ENCODE assay signal across 15 cellular contexts in genomic region chr2:118124293-118124891, GRCh38. TPM values are rescaled to one million over a fixed set of nuclear protein-coding genes. Genes with fewer than 3 reads are reported as not detected.
DNase-seq lines count a peak whose midpoint lies in the region; ATAC-seq, FAIRE-seq and TF ChIP-seq lines count a peak whose summit lies in the region.
"Had no signal": no experiment of that assay in that cellular context is flagged by ENCODE, and none has a peak within 500 bp of the region (broad histone marks: within the 10 kb centered on the region; RNA-seq: fewer than 3 reads in every experiment).

No MANE protein-coding gene starts in this region.

- no peaks in the 10 kb centered on the region for H3K36me3 Mint-ChIP-seq in activated naive CD4-positive, alpha-beta T cell treated with anti-CD3 and anti-CD28 coated beads, Interleukin-2, amount 10 ng/mL, durations not matched to agents 7 days and 5 days

- WGBS in HepG2 (ENCODE audit: low lambda C conversion rate): 71% methylated on average over 8 of the region's 8 CpGs

- TF ChIP-seq RAD21 in HepG2 (CRISPR knock-in tag; IDR thresholded peaks at IDR 0.05): no peak

- no peak for TF ChIP-seq POLR2A in HepG2 (IDR thresholded peaks at IDR 0.05; ENCODE audit: insufficient read depth in 1 of 2, low read depth in 2 of 2, low read length in 2 of 2)

- DNase-seq in SIG-M5 (lab: John Stamatoyannopoulos, UW) (peak; percentile 31), HepG2 (ENCODE audit: low spot score) (no peak), dorsolateral prefrontal cortex (no peak), ureter (ENCODE audit: low spot score) (no peak)
- no peak for DNase-seq in activated naive CD4-positive, alpha-beta T cell treated with anti-CD3 and anti-CD28 coated beads, Interleukin-2, amount 10 ng/mL, durations not matched to agents 7 days and 5 days
- DNase-seq: activated naive CD8-positive, alpha-beta T cell treated with anti-CD3 and anti-CD28 coated beads, Interleukin-2, amount 50 U/mL, for 24 hours; activated T-cell treated with anti-CD3 and anti-CD28 coated beads, Interleukin-2, amount 50 U/mL, for 1 hour; erythroblast; H9; NCI-H1092 treated with DMSO at 0.1 percent for 48 hours; NCI-H2227 treated with DMSO at 0.1 percent for 48 hours; T-helper 1 cell had no signal

- no peak overlapping the region for H2AFZ ChIP-seq in ACC112 (ENCODE audit: low read length, unreplicated experiment)
- no peak overlapping the region for H2AFZ ChIP-seq in HepG2 (ENCODE audit: low read length)

- in situ Hi-C loops in HepG2 (cut with HindIII; ENCODE audit: extremely low pct_ligation_motif_present, low pct_unique_long_range_greater_than_20kb): no loop called here

- POLR2A ChIA-PET in HepG2 (lab: Yijun Ruan, JAX): no interaction called here

- CTCF ChIA-PET in HepG2 (lab: Yijun Ruan, JAX; ENCODE audit: low intra/inter-chr PET ratio, low total read pairs): no interaction called here
- CTCF ChIA-PET in activated naive CD4-positive, alpha-beta T cell treated with anti-CD3 and anti-CD28 coated beads, Interleukin-2, amount 10 ng/mL, durations not matched to agents 7 days and 5 days (lab: Charles Lee): no interaction called here

- no peak for TF ChIP-seq EP300 in HepG2 (IDR thresholded peaks at IDR 0.05; ENCODE audit: low read depth in 2 of 2, low read length in 2 of 2)
- no peak for TF ChIP-seq EP300 in HepG2 (CRISPR knock-in tag; IDR thresholded peaks at IDR 0.05; ENCODE audit: borderline replicate concordance)

- FAIRE-seq in HepG2 (lab: Jason Lieb, UNC): no peak

- H3K27me3 ChIP-seq in ACC112 (ENCODE audit: insufficient read depth, low read length) (no peaks in the 10 kb centered on the region), HepG2 (ENCODE audit: control insufficient read depth in 1 of 2, insufficient read depth in 2 of 2, low read length in 2 of 2) (no peaks in the 10 kb centered on the region; a peak in 1 of 5 replicates), dorsolateral prefrontal cortex (peaks cover 0 to 18% (median 0%) of the 10 kb centered on the region in 45 donors)

- H3K9me3 ChIP-seq in HepG2 (ENCODE audit: low read length): no peaks in the 10 kb centered on the region

- no peaks in the 10 kb centered on the region for H3K9me3 Mint-ChIP-seq in activated naive CD4-positive, alpha-beta T cell treated with anti-CD3 and anti-CD28 coated beads, Interleukin-2, amount 10 ng/mL, durations not matched to agents 7 days and 5 days
- H3K9me3 Mint-ChIP-seq: activated naive CD8-positive, alpha-beta T cell treated with anti-CD3 and anti-CD28 coated beads, Interleukin-2, amount 50 U/mL, for 24 hours; H9 had no signal

- TF ChIP-seq CTCF in HepG2 (CRISPR knock-in tag; IDR thresholded peaks at IDR 0.05) (no peak), dorsolateral prefrontal cortex (IDR thresholded peaks at IDR 0.05 in 54 of 56, conservative IDR thresholded peaks at IDR 0.05 in 2 of 56; ENCODE audit: low read depth in 1 of 56, partially characterized antibody in 56 of 56) (no peak)

- H3K27ac Mint-ChIP-seq in activated naive CD4-positive, alpha-beta T cell treated with anti-CD3 and anti-CD28 coated beads, Interleukin-2, amount 10 ng/mL, durations not matched to agents 7 days and 5 days: no peak overlapping the region
- H3K27ac Mint-ChIP-seq: activated naive CD8-positive, alpha-beta T cell treated with anti-CD3 and anti-CD28 coated beads, Interleukin-2, amount 50 U/mL, for 24 hours; H9 had no signal

- H4K20me1 ChIP-seq in HepG2 (ENCODE audit: insufficient read depth, low read length): no peaks in the 10 kb centered on the region

- no peak overlapping the region for H3K4me2 ChIP-seq in HepG2 (ENCODE audit: low read depth, low read length)

- intact Hi-C loops in HepG2 (cut with micrococcal nuclease; ENCODE audit: unreplicated experiment) (no loop called here), dorsolateral prefrontal cortex (cut with DNase I) (no loop called here)

- H3K27me3 Mint-ChIP-seq in activated naive CD4-positive, alpha-beta T cell treated with anti-CD3 and anti-CD28 coated beads, Interleukin-2, amount 10 ng/mL, durations not matched to agents 7 days and 5 days: peaks cover 37% of the 10 kb centered on the region

- no peak overlapping the region for H3K4me3 ChIP-seq in ACC112 (ENCODE audit: low read depth, low read length)
- no peak overlapping the region for H3K4me3 ChIP-seq in HepG2 (replicated peaks in 1 of 3; ENCODE audit: insufficient read depth in 1 of 3, low read depth in 2 of 3, low read length in 3 of 3)
- H3K4me3 ChIP-seq in dorsolateral prefrontal cortex: no peak overlapping the region

- ATAC-seq in HG03103 (IDR thresholded peaks at IDR 0.05; ENCODE audit: low read depth, unreplicated experiment): peak; percentile 44
- no peak for ATAC-seq in HepG2
- ATAC-seq in HG02852 (IDR thresholded peaks at IDR 0.05; ENCODE audit: unreplicated experiment): no peak
- ATAC-seq: activated naive CD8-positive, alpha-beta T cell treated with anti-CD3 and anti-CD28 coated beads, Interleukin-2, amount 50 U/mL, for 24 hours had no signal

- H3K4me1 ChIP-seq in ACC112 (ENCODE audit: control insufficient read depth, insufficient read depth, low read length, unreplicated experiment) (peaks cover 29% of the 10 kb centered on the region), HepG2 (ENCODE audit: insufficient read depth, low read length) (peaks cover 32% of the 10 kb centered on the region)

- no peak overlapping the region for H3K4me3 Mint-ChIP-seq in activated naive CD4-positive, alpha-beta T cell treated with anti-CD3 and anti-CD28 coated beads, Interleukin-2, amount 10 ng/mL, durations not matched to agents 7 days and 5 days
- H3K4me3 Mint-ChIP-seq: activated naive CD8-positive, alpha-beta T cell treated with anti-CD3 and anti-CD28 coated beads, Interleukin-2, amount 50 U/mL, for 24 hours; H9 had no signal

- no peaks in the 10 kb centered on the region for H3K79me2 ChIP-seq in ACC112 (ENCODE audit: control insufficient read depth, insufficient read depth, low read length, unreplicated experiment)
- no peaks in the 10 kb centered on the region for H3K79me2 ChIP-seq in HepG2 (ENCODE audit: insufficient read depth, low read length)

- H3K4me1 Mint-ChIP-seq in activated naive CD4-positive, alpha-beta T cell treated with anti-CD3 and anti-CD28 coated beads, Interleukin-2, amount 10 ng/mL, durations not matched to agents 7 days and 5 days: no peaks in the 10 kb centered on the region
- H3K4me1 Mint-ChIP-seq: activated naive CD8-positive, alpha-beta T cell treated with anti-CD3 and anti-CD28 coated beads, Interleukin-2, amount 50 U/mL, for 24 hours had no signal

- H3K36me3 ChIP-seq in ACC112 (ENCODE audit: insufficient read depth, low read length) (no peaks in the 10 kb centered on the region), HepG2 (replicated peaks in 1 of 2; ENCODE audit: control insufficient read depth in 1 of 2, insufficient read depth in 2 of 2, low read length in 2 of 2) (no peaks in the 10 kb centered on the region; a peak in 1 of 5 replicates)

- H3K27ac ChIP-seq in ACC112 (ENCODE audit: low read depth, low read length) (peak overlapping the region; percentile 87), HepG2 (ENCODE audit: extremely low read length, insufficient read depth, low read length) (no peak overlapping the region), dorsolateral prefrontal cortex (no peak overlapping the region)

- H3K9ac ChIP-seq in HepG2 (ENCODE audit: insufficient read depth, low read depth, low read length): no peak overlapping the region

- BruUV-seq in HepG2 (replicated peaks; lab: Mats Ljungman, UMichigan): no TSS peak

TF ChIP-seq in HepG2, 621 proteins besides CTCF, POLR2A, EP300 and RAD21 (continues in another document):
- TF ChIP-seq POLR2AphosphoS5 (IDR thresholded peaks at IDR 0.05; ENCODE audit: low read depth, low read length): 0 out of 2 replicates have a peak, but pooled peaks have one; percentile 1
- peak; percentile 80 for TF ChIP-seq ATF7 (IDR thresholded peaks at IDR 0.05)
- TF ChIP-seq ATF7 (CRISPR knock-in tag; IDR thresholded peaks at IDR 0.05): no peak
- TF ChIP-seq ZNF331 (CRISPR knock-in tag; IDR thresholded peaks at IDR 0.05): no peak

RNA-seq across cellular contexts. Expression of gene INSIG2, which starts 36.1 kb away (rescaled TPM):
- 54.6 and 73.5 TPM in 2 replicates for total RNA-seq in HepG2 (2016; rRNA removed; fragmentation: Illumina TruSeq; extraction: Trizol)
- 42.1 and 49.7 TPM in 2 replicates for total RNA-seq in HepG2 (2016; cell fraction: cytosol; rRNA removed; fragmentation: Illumina TruSeq; extraction: Trizol; ENCODE audit: low read depth)
- total RNA-seq in HepG2 (2016; cell fraction: insoluble cytoplasmic fraction; rRNA removed; fragmentation: Illumina TruSeq; extraction: Trizol): 62.3 and 69.8 TPM in 2 replicates
- 63.4 and 67.9 TPM in 2 replicates for total RNA-seq in HepG2 (2016; cell fraction: membrane; rRNA removed; fragmentation: Illumina TruSeq; extraction: Trizol)
- total RNA-seq in HepG2 (2016; cell fraction: nucleus; rRNA removed; fragmentation: Illumina TruSeq; extraction: Trizol): 85.3 and 102 TPM in 2 replicates
- polyA plus RNA-seq in HepG2 (2011; rRNA removed): 316 and 481 TPM in 2 replicates
- 173 and 253 TPM in 2 replicates for polyA plus RNA-seq in HepG2 (2011; cell fraction: cytosol; rRNA removed)
- polyA plus RNA-seq in HepG2 (2011; cell fraction: nucleus; rRNA removed): 137 and 144 TPM in 2 replicates
- 326 and 528 TPM in 2 replicates for polyA plus RNA-seq in HepG2 (2012)
- 54.6 and 62.8 TPM in 2 replicates for polyA plus RNA-seq in HepG2 (2016; cell fraction: cytosol; fragmentation: Illumina TruSeq; extraction: Trizol; ENCODE audit: low read depth)
- 59.5 and 66.9 TPM in 2 replicates for polyA plus RNA-seq in HepG2 (2016; cell fraction: insoluble cytoplasmic fraction; fragmentation: Illumina TruSeq; extraction: Trizol; ENCODE audit: low read depth)
- polyA plus RNA-seq in HepG2 (2016; cell fraction: membrane; fragmentation: Illumina TruSeq; extraction: Trizol; ENCODE audit: low read depth): 65.7 and 73.3 TPM in 2 replicates
- 147 and 181 TPM in 2 replicates for polyA plus RNA-seq in HepG2 (2016; cell fraction: nucleus; fragmentation: Illumina TruSeq; extraction: Trizol; ENCODE audit: insufficient read depth, low read depth)
- 1.5 and 94.5 TPM in 2 replicates for polyA minus RNA-seq in HepG2 (2011; rRNA and poly(A)+ RNA removed; ENCODE audit: low replicate concordance)
- 66.4 and 81.9 TPM in 2 replicates for polyA minus RNA-seq in HepG2 (2011; cell fraction: cytosol; rRNA and poly(A)+ RNA removed)
- 257 and 299 TPM in 2 replicates for polyA minus RNA-seq in HepG2 (2011; cell fraction: nucleus; rRNA and poly(A)+ RNA removed)
- total RNA-seq in dorsolateral prefrontal cortex: 10 to 100 TPM; 17.4 to 39.6 (median 27.9) TPM
- total RNA-seq in ureter: 14.3 TPM
